In the genomic region with DNA sequence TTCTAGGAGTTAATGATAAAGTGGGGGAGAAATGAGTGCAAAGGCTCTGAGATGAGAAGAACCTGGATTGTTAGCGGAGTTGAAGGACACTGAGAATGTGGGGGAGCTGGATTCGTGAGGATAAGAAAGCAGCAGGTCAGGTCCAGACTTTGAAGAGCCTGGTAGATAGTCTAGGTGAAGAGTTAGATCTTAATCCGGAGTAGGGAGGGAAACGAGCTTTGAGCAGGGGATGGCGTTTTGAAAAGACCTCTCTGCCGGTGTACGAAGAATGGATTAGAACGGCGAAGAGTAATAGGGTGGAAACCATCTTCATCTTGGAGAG, we compare ENCODE assay signal across 8 cellular contexts. TPM values are rescaled to one million over a fixed set of nuclear protein-coding genes. Genes with fewer than 3 reads are reported as not detected.
DNase-seq lines count a peak whose midpoint lies in the region; ATAC-seq and TF ChIP-seq lines count a peak whose summit lies in the region.

No MANE protein-coding gene starts in this region.

- no peaks in the 10 kb centered on the region for H3K9me3 ChIP-seq in MG63
- H3K9me3 ChIP-seq in neural progenitor cell (ENCODE audit: low read depth), result no peaks in the 10 kb centered on the region

- no peaks in the 10 kb centered on the region for H3K9me3 Mint-ChIP-seq in dendritic cell treated with granulocyte-macrophage colony-stimulating factor and Interleukin-4, amounts not matched to agents 40 ng/mL and 50 ng/mL, for 4 days
- peaks cover 8% of the 10 kb centered on the region for H3K9me3 Mint-ChIP-seq in neural progenitor cell

- H3K27me3 ChIP-seq in BJ (ENCODE audit: control insufficient read depth, insufficient read depth, low read length) (no peaks in the 10 kb centered on the region), MG63 (no peaks in the 10 kb centered on the region), neural progenitor cell (peaks cover 7% of the 10 kb centered on the region)

- no peak overlapping the region for H3K4me2 ChIP-seq in neural progenitor cell

- POLR2A ChIA-PET in BJ (lab: Charles Lee), result no interaction called here

- H3K79me2 ChIP-seq in neural progenitor cell (ENCODE audit: low read depth), result peaks cover 42% of the 10 kb centered on the region

- peaks cover 20% of the 10 kb centered on the region for H3K36me3 Mint-ChIP-seq in dendritic cell treated with granulocyte-macrophage colony-stimulating factor and Interleukin-4, amounts not matched to agents 40 ng/mL and 50 ng/mL, for 4 days (ENCODE audit: low read depth)
- peaks cover 8% of the 10 kb centered on the region for H3K36me3 Mint-ChIP-seq in neural progenitor cell

- DNase-seq in BJ (ENCODE audit: low read depth), result no peak
- DNase-seq in MG63, result no peak
- DNase-seq in neural progenitor cell (ENCODE audit: low spot score), result no peak
- no peak for DNase-seq in GM10266 (ENCODE audit: extremely low spot score)

- intact Hi-C loops in dendritic cell treated with granulocyte-macrophage colony-stimulating factor and Interleukin-4, amounts not matched to agents 40 ng/mL and 50 ng/mL, for 4 days (cut with micrococcal nuclease), result loop anchor here (1.0 kb wide), 1 partner anchor 28 kb away; no protein-coding TSS in a partner anchor

- H2AFZ ChIP-seq in neural progenitor cell (replicated peaks), result peak overlapping the region; percentile 38

- H3K4me3 ChIP-seq in BJ (ENCODE audit: low read depth, low read length) (peak overlapping the region; percentile 77; the same call in 1 of the 2 replicates), MG63 (peak overlapping the region; percentile 70), neural progenitor cell (no peak overlapping the region)

- no peak for ATAC-seq in HG02973 (IDR thresholded peaks at IDR 0.05; ENCODE audit: unreplicated experiment)
- no peak for ATAC-seq in HG02798 (IDR thresholded peaks at IDR 0.05; ENCODE audit: poor library complexity, unreplicated experiment)
- no peak for ATAC-seq in GM21737 (IDR thresholded peaks at IDR 0.05; ENCODE audit: unreplicated experiment)

- no peaks in the 10 kb centered on the region for H3K27me3 Mint-ChIP-seq in dendritic cell treated with granulocyte-macrophage colony-stimulating factor and Interleukin-4, amounts not matched to agents 40 ng/mL and 50 ng/mL, for 4 days
- peaks cover 13% of the 10 kb centered on the region for H3K27me3 Mint-ChIP-seq in neural progenitor cell (ENCODE audit: insufficient read depth, low read depth)

- no peak overlapping the region for H3K27ac ChIP-seq in neural progenitor cell

- TF ChIP-seq CTCF in BJ (IDR thresholded peaks at IDR 0.05; ENCODE audit: insufficient read depth, low read depth, low read length) (no peak), neural progenitor cell (IDR thresholded peaks at IDR 0.05) (no peak), GM10266 (IDR thresholded peaks at IDR 0.05; ENCODE audit: control insufficient read depth, insufficient read depth, low read depth, missing control alignments) (no peak)

- H3K27ac Mint-ChIP-seq in dendritic cell treated with granulocyte-macrophage colony-stimulating factor and Interleukin-4, amounts not matched to agents 40 ng/mL and 50 ng/mL, for 4 days, result peak overlapping the region; percentile 92
- H3K27ac Mint-ChIP-seq in neural progenitor cell, result peak overlapping the region; percentile 76

- CTCF ChIA-PET in BJ (lab: Yijun Ruan, JAX), result interaction anchor here (1.0 to 1.2 kb wide), 2 partner anchors 29 to 113 kb away, joined by 3 to 4 read pairs; a partner anchor contains a TSS

- peaks cover 41% of the 10 kb centered on the region for H4K20me1 ChIP-seq in neural progenitor cell (ENCODE audit: low read depth)

- H3F3A ChIP-seq in neural progenitor cell (ENCODE audit: low read depth), result peaks cover 49% of the 10 kb centered on the region

- H3K4me3 Mint-ChIP-seq in dendritic cell treated with granulocyte-macrophage colony-stimulating factor and Interleukin-4, amounts not matched to agents 40 ng/mL and 50 ng/mL, for 4 days, result peak overlapping the region; percentile 62
- H3K4me3 Mint-ChIP-seq in neural progenitor cell, result peak overlapping the region; percentile 83

- no peaks in the 10 kb centered on the region for H3K36me3 ChIP-seq in BJ (ENCODE audit: control insufficient read depth, insufficient read depth, low read length)
- peaks cover 20% of the 10 kb centered on the region for H3K36me3 ChIP-seq in MG63
- H3K36me3 ChIP-seq in neural progenitor cell, result no peaks in the 10 kb centered on the region

- H3K4me1 Mint-ChIP-seq in dendritic cell treated with granulocyte-macrophage colony-stimulating factor and Interleukin-4, amounts not matched to agents 40 ng/mL and 50 ng/mL, for 4 days (ENCODE audit: low read depth), result peaks cover 55% of the 10 kb centered on the region
- peaks cover 48% of the 10 kb centered on the region for H3K4me1 Mint-ChIP-seq in neural progenitor cell

- no peak overlapping the region for H3K9ac ChIP-seq in neural progenitor cell

- H3K4me1 ChIP-seq in neural progenitor cell, result peaks cover 25% of the 10 kb centered on the region

RNA-seq across cellular contexts. Expression of a gene that starts 0.5 kb away (rescaled TPM):
- 23.5 and 24.9 TPM in 2 replicates for polyA plus RNA-seq in BJ (2011; rRNA removed)
- 35.4 and 41.1 TPM in 2 replicates for polyA minus RNA-seq in BJ (2011; rRNA and poly(A)+ RNA removed)
- 50.5 and 57.7 TPM in 2 replicates for total RNA-seq in MG63 (2014; rRNA removed; shearing (Covaris generic); ENCODE audit: low replicate concordance)
- 45.1 and 54.7 TPM in 2 replicates for total RNA-seq in neural progenitor cell (ENCODE audit: low replicate concordance)

RNA-seq across cellular contexts. Expression of a gene that starts 29.3 kb away (rescaled TPM):
- 63.5 and 107 TPM in 2 replicates for polyA plus RNA-seq in BJ (2011; rRNA removed)
- polyA minus RNA-seq in BJ (2011; rRNA and poly(A)+ RNA removed), result 73.8 and 98.4 TPM in 2 replicates
- 273 and 328 TPM in 2 replicates for total RNA-seq in MG63 (2014; rRNA removed; shearing (Covaris generic); ENCODE audit: low replicate concordance)
- 359 and 555 TPM in 2 replicates for total RNA-seq in neural progenitor cell (ENCODE audit: low replicate concordance)
